Comparison of ENCODE assay signal across 9 cellular contexts in genomic region chr4:110106946-110107325, GRCh38.
DNase-seq lines count a peak whose midpoint lies in the region; ATAC-seq, FAIRE-seq and TF ChIP-seq lines count a peak whose summit lies in the region.
"Had no signal": no experiment of that assay in that cellular context is flagged by ENCODE, and none has a peak within 500 bp of the region (broad histone marks: within the 10 kb centered on the region; RNA-seq: fewer than 3 reads in every experiment).

No MANE protein-coding gene starts in this region.

- H3K4me2 ChIP-seq in IMR-90 (ENCODE audit: low read depth, low read length) = peak overlapping the region; percentile 56

- no peak overlapping the region for H2BK15ac ChIP-seq in IMR-90 (ENCODE audit: low read depth, low read length)

- no peak overlapping the region for H4K5ac ChIP-seq in IMR-90 (ENCODE audit: low read depth, low read length)

- CTCF ChIA-PET in IMR-90 (lab: Yijun Ruan, JAX) = interaction anchor here (1.0 kb wide), 1 partner anchor 57 kb away, joined by 3 read pairs; no protein-coding TSS in a partner anchor

- peak; percentile 83 for ATAC-seq in GM21717 (IDR thresholded peaks at IDR 0.05; ENCODE audit: unreplicated experiment)
- peak; percentile 86 for ATAC-seq in IMR-90 (ENCODE audit: low read depth)

- H2BK5ac ChIP-seq in IMR-90 (ENCODE audit: low read depth, low read length, poor library complexity, severe bottlenecking) = peak overlapping the region; percentile 87

- TF ChIP-seq POLR2A in IMR-90 (IDR thresholded peaks at IDR 0.05; ENCODE audit: low read depth, low read length) (no peak), H54 (IDR thresholded peaks at IDR 0.05; ENCODE audit: low read depth, low read length) (no peak)

- dilution Hi-C loops in IMR-90 (cut with HindIII; ENCODE audit: low sequenced_read_pairs, unreplicated experiment) = no loop called here

- H2AK9ac ChIP-seq in IMR-90 (replicated peaks; ENCODE audit: low read depth, low read length, poor library complexity) = no peak overlapping the region

- intact Hi-C loops in IMR-90 (cut with micrococcal nuclease) = loop anchor here (2.0 to 5.0 kb wide), 2 partner anchors 18 to 90 kb away; partner anchors contain the start of gene ELOVL6

- H3K4me3 ChIP-seq in IMR-90 (ENCODE audit: insufficient read depth, low read depth, low read length) = no peak overlapping the region

- H3K9ac ChIP-seq in IMR-90 (ENCODE audit: low read depth, low read length) = no peak overlapping the region

- H3K4ac ChIP-seq in IMR-90 (ENCODE audit: low read depth, low read length) = no peak overlapping the region

- BruUV-seq in IMR-90 (replicated peaks; lab: Mats Ljungman, UMichigan) = no TSS peak

- H4K8ac ChIP-seq in IMR-90 (ENCODE audit: low read depth in 2 of 2, low read length in 2 of 2) = no peak overlapping the region; a peak in 1 of 4 replicates

- H2AFZ ChIP-seq in IMR-90 (replicated peaks; ENCODE audit: low read length, poor library complexity) = no peak overlapping the region

- no peak for TF ChIP-seq RAD21 in IMR-90 (IDR thresholded peaks at IDR 0.05; ENCODE audit: low read length)

- H2AK5ac ChIP-seq in IMR-90 (ENCODE audit: low read depth, low read length) = no peak overlapping the region

- no peak overlapping the region for H2BK120ac ChIP-seq in IMR-90 (ENCODE audit: low read depth, low read length)

- H3K9me1 ChIP-seq in IMR-90 (ENCODE audit: insufficient read depth, low read length) = no peaks in the 10 kb centered on the region

- H4K20me1 ChIP-seq in IMR-90 (ENCODE audit: insufficient read depth, low read length) = no peaks in the 10 kb centered on the region

- H3K9me3 ChIP-seq in IMR-90 (ENCODE audit: control insufficient read depth, insufficient read depth, low read length) = no peaks in the 10 kb centered on the region

- in situ Hi-C loops in IMR-90 (cut with MboI; ENCODE audit: low sequenced_read_pairs) = no loop called here

- H3K14ac ChIP-seq in IMR-90 (replicated peaks; ENCODE audit: low read depth, low read length) = no peak overlapping the region

- WGBS in IMR-90 (ENCODE audit: extremely low coverage in 2 of 2, insufficient read length in 1 of 2), 2 experiments = no CpG with 5 or more reads among the region's 1 CpG

- no peak for FAIRE-seq in H54 (lab: Jason Lieb, UNC)

- H3K56ac ChIP-seq in IMR-90 (ENCODE audit: extremely low read depth, insufficient read depth, low read length) = no peak overlapping the region

- H3K36me3 ChIP-seq in IMR-90 (ENCODE audit: control insufficient read depth, insufficient read depth, low read length) = no peaks in the 10 kb centered on the region

- H3K79me1 ChIP-seq in IMR-90 (ENCODE audit: low read depth in 1 of 2, low read length in 2 of 2) = peaks cover 4 to 10% of the 10 kb centered on the region in 2 experiments; a peak in 2 of 4 replicates

- H4K91ac ChIP-seq in IMR-90 (ENCODE audit: insufficient read depth, low read depth, low read length) = no peak overlapping the region

- no peak overlapping the region for H3K27ac ChIP-seq in IMR-90 (ENCODE audit: insufficient read depth, low read length)

- peak; percentile 76 for DNase-seq in DMS53 (lab: John Stamatoyannopoulos, UW)
- DNase-seq in IMR-90 = peak; percentile 85
- peak; percentile 40 for DNase-seq in fibroblast of the conjunctiva (ENCODE audit: low read depth)
- no peak for DNase-seq in NCI-H1930 (lab: John Stamatoyannopoulos, UW)
- no peak for DNase-seq in H54 (ENCODE audit: insufficient read length, low spot score)
- DNase-seq in NCI-H2171 treated with DMSO at 0.1 percent for 48 hours (lab: John Stamatoyannopoulos, UW) = no peak
- DNase-seq in mesenteric fat pad (ENCODE audit: low spot score) = no peak
- DNase-seq: SIG-M5 had no signal

- H3K4me1 ChIP-seq in IMR-90 (ENCODE audit: control insufficient read depth, insufficient read depth, low read length) = peaks cover 3% of the 10 kb centered on the region

- peak overlapping the region; percentile 32; the same call in 1 of the 2 replicates for H3K18ac ChIP-seq in IMR-90 (ENCODE audit: low read depth, low read length)

- no peak overlapping the region for H2BK20ac ChIP-seq in IMR-90 (ENCODE audit: low read depth, low read length)

- no peak for TF ChIP-seq CTCF in IMR-90 (conservative IDR thresholded peaks at IDR 0.05; ENCODE audit: low read depth, low read length)

- peak overlapping the region; percentile 20; the same call in 1 of the 2 replicates for H3K23ac ChIP-seq in IMR-90 (ENCODE audit: low read depth, low read length)

- H3K27me3 ChIP-seq in IMR-90 (ENCODE audit: control insufficient read depth, insufficient read depth, low read length) = no peaks in the 10 kb centered on the region

- POLR2A ChIA-PET in IMR-90 (lab: Charles Lee; ENCODE audit: unreplicated experiment) = no interaction called here

TF ChIP-seq in IMR-90, 13 proteins besides CTCF, POLR2A, EP300 and RAD21:
- TF ChIP-seq RFX5 (IDR thresholded peaks at IDR 0.05; ENCODE audit: low read depth, low read length) = no peak
- TF ChIP-seq MAFK (IDR thresholded peaks at IDR 0.05; ENCODE audit: low read depth, low read length) = peak; percentile 82
- TF ChIP-seq CHD1 (IDR thresholded peaks at IDR 0.05; ENCODE audit: low read depth, low read length) = no peak
- TF ChIP-seq NFE2L2 (IDR thresholded peaks at IDR 0.05; ENCODE audit: low read depth, low read length) = peak; percentile 81
- no peak for TF ChIP-seq CEBPB (IDR thresholded peaks at IDR 0.05; ENCODE audit: low read depth, low read length)
- peak; percentile 71; the same call in 1 of the 2 replicates for TF ChIP-seq FOS (IDR thresholded peaks at IDR 0.05; ENCODE audit: low read depth, low read length)
- TF ChIP-seq BHLHE40 (IDR thresholded peaks at IDR 0.05; ENCODE audit: low read depth, low read length) = peak; percentile 44; the same call in 1 of the 2 replicates
- no peak for TF ChIP-seq RCOR1 (IDR thresholded peaks at IDR 0.05; ENCODE audit: insufficient replicate concordance, low read length)
- no peak for TF ChIP-seq ELK1 (IDR thresholded peaks at IDR 0.05; ENCODE audit: borderline replicate concordance, low read depth, low read length)

Comparison
In these comparisons a context has a peak if more than half of its experiments do, and no peak if none do; other contexts are left out.
1. DNase-seq: peak in DMS53 (single experiment), IMR-90 (single experiment) and fibroblast of the conjunctiva (single experiment); none in NCI-H1930 (0 of 2), H54 (single experiment), NCI-H2171 treated with DMSO at 0.1 percent for 48 hours (single experiment) and mesenteric fat pad (single experiment).